In the genomic region with DNA sequence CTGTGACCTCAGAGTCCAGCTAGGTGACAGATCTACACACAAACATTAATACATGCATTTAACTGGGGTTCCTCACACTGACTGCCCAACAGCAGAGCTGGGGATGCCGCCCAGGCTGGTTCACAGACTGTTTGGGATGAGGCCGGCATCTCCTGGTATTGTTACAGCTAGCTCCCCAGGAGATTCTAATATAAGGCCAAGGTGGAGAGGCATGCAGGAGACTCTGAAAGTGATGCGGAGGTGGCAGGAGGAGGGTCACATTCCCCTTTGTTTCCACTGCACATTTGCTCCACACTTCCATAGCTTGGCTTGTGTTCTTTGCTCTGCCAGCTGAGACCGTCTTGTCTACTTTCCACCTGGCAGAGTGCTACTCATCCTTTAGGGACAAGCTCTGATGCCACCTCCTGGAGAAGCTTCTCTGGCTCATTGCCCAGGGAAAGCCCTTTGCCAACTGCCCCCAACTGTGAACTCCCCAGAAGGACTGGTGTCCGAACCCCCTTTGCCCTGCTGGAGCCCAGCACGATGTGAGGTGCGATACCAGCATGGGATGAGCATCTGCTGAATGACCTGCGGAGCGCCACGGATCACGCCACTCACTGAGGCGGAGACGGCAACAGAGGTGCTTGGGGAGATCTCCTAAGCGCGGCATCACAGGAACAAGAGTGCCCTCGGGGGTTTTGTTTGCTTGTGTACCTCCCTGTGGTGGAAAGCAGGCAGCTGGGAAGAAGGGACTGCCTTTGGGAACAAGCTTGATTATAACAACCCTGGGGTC, we compare ENCODE assay signal across 28 cellular contexts.
DNase-seq lines count a peak whose midpoint lies in the region; ATAC-seq, FAIRE-seq and TF ChIP-seq lines count a peak whose summit lies in the region.
"Had no signal": no experiment of that assay in that cellular context is flagged by ENCODE, and none has a peak within 500 bp of the region (broad histone marks: within the 10 kb centered on the region; RNA-seq: fewer than 3 reads in every experiment).

No MANE protein-coding gene starts in this region.

- H3K27ac ChIP-seq in kidney (ENCODE audit: low read depth in 2 of 2, low read length in 2 of 2), result no peak overlapping the region
- H3K27ac ChIP-seq: ascending aorta, colonic mucosa, epithelial cell of prostate, left lung, neutrophil, PC-9, spleen, thyroid gland, uterus had no signal

- no peaks in the 10 kb centered on the region for H3K9me3 Mint-ChIP-seq in activated CD8-positive, alpha-beta memory T cell treated with anti-CD3 and anti-CD28 coated beads, Interleukin-2, amount 10 ng/mL, durations not matched to agents 7 days and 5 days (ENCODE audit: low read depth)
- H3K9me3 Mint-ChIP-seq in activated CD8-positive, alpha-beta T cell treated with anti-CD3 and anti-CD28 coated beads for 36 hours, result no peaks in the 10 kb centered on the region
- no peaks in the 10 kb centered on the region for H3K9me3 Mint-ChIP-seq in osteocyte (ENCODE audit: unreplicated experiment)
- H3K9me3 Mint-ChIP-seq: activated CD4-positive, alpha-beta memory T cell treated with anti-CD3 and anti-CD28 coated beads for 36 hours; CD4-positive, alpha-beta T cell; IgD-negative memory B cell; T-helper 1 cell treated with Interleukin-12 subunit alpha and Interleukin-12 subunit beta and Interleukin-4 antibody, amounts not matched to agents 30 μg/mL and 1 μg/mL, for 36 hours had no signal

- ATAC-seq in activated CD8-positive, alpha-beta memory T cell treated with anti-CD3 and anti-CD28 coated beads, Interleukin-2, amount 10 ng/mL, durations not matched to agents 7 days and 5 days, result no peak
- ATAC-seq in activated CD8-positive, alpha-beta T cell treated with anti-CD3 and anti-CD28 coated beads for 36 hours, result no peak
- ATAC-seq in GM18498 (IDR thresholded peaks at IDR 0.05; ENCODE audit: unreplicated experiment), result no peak
- ATAC-seq: Right ventricle myocardium inferior had no signal

- no peak overlapping the region for H3K9ac ChIP-seq in kidney (ENCODE audit: low read length in 2 of 2)
- H3K9ac ChIP-seq: SK-N-SH had no signal

- FAIRE-seq in kidney (lab: Jason Lieb, UNC), result no peak

- no peak for TF ChIP-seq CTCF in activated CD8-positive, alpha-beta T cell treated with anti-CD3 and anti-CD28 coated beads for 36 hours (IDR thresholded peaks at IDR 0.05)
- no peak for TF ChIP-seq CTCF in osteocyte (IDR thresholded peaks at IDR 0.05)
- TF ChIP-seq CTCF in kidney (IDR thresholded peaks at IDR 0.05; ENCODE audit: borderline replicate concordance, extremely low read depth, insufficient read depth), result no peak

- H3K27me3 Mint-ChIP-seq in activated CD8-positive, alpha-beta memory T cell treated with anti-CD3 and anti-CD28 coated beads, Interleukin-2, amount 10 ng/mL, durations not matched to agents 7 days and 5 days, result no peaks in the 10 kb centered on the region
- H3K27me3 Mint-ChIP-seq in activated CD8-positive, alpha-beta T cell treated with anti-CD3 and anti-CD28 coated beads for 36 hours, result no peaks in the 10 kb centered on the region
- H3K27me3 Mint-ChIP-seq in osteocyte (ENCODE audit: unreplicated experiment), result no peaks in the 10 kb centered on the region
- H3K27me3 Mint-ChIP-seq: activated CD4-positive, alpha-beta memory T cell treated with anti-CD3 and anti-CD28 coated beads for 36 hours; CD4-positive, alpha-beta T cell; IgD-negative memory B cell had no signal

- CTCF ChIA-PET in activated CD8-positive, alpha-beta memory T cell treated with anti-CD3 and anti-CD28 coated beads, Interleukin-2, amount 10 ng/mL, durations not matched to agents 7 days and 5 days (lab: Charles Lee), result interaction anchor here (0.7 to 1.8 kb wide), 12 partner anchors 8 to 528 kb away, joined by 3 to 10 read pairs (median 3); no protein-coding TSS in a partner anchor
- CTCF ChIA-PET in activated CD8-positive, alpha-beta T cell treated with anti-CD3 and anti-CD28 coated beads for 36 hours (lab: Charles Lee), result interaction anchor here (0.7 to 2.3 kb wide), 19 partner anchors 9 to 477 kb away, joined by 3 to 8 read pairs (median 3); no protein-coding TSS in a partner anchor

- peaks cover 0 to 4% of the 10 kb centered on the region in 2 donors for H3K36me3 ChIP-seq in kidney (ENCODE audit: control insufficient read depth in 1 of 2, insufficient read depth in 2 of 2, low read length in 2 of 2)
- H3K36me3 ChIP-seq: colonic mucosa, uterus had no signal

- no peaks in the 10 kb centered on the region for H3K4me1 ChIP-seq in kidney (ENCODE audit: control insufficient read depth in 1 of 2, insufficient read depth in 1 of 2, low read depth in 1 of 2, low read length in 2 of 2)
- H3K4me1 ChIP-seq: colonic mucosa, thyroid gland, uterus had no signal

- no peaks in the 10 kb centered on the region for H3K9me3 ChIP-seq in kidney (ENCODE audit: control insufficient read depth in 1 of 2, low read length in 2 of 2)
- H3K9me3 ChIP-seq: ascending aorta, colonic mucosa, left lung, neutrophil, SK-N-SH, spleen, thyroid gland, uterus had no signal

- intact Hi-C loops in activated CD8-positive, alpha-beta T cell treated with anti-CD3 and anti-CD28 coated beads for 36 hours (cut with micrococcal nuclease), result loop anchor here (10.0 kb wide), 1 partner anchor 249 kb away; no protein-coding TSS in a partner anchor
- intact Hi-C loops in kidney (cut with DNase I), result loop anchor here (10.0 kb wide), 1 partner anchor 479 kb away; no protein-coding TSS in a partner anchor

- no peak overlapping the region for H3K4me3 Mint-ChIP-seq in activated CD8-positive, alpha-beta memory T cell treated with anti-CD3 and anti-CD28 coated beads, Interleukin-2, amount 10 ng/mL, durations not matched to agents 7 days and 5 days
- H3K4me3 Mint-ChIP-seq in activated CD8-positive, alpha-beta T cell treated with anti-CD3 and anti-CD28 coated beads for 36 hours, result no peak overlapping the region
- H3K4me3 Mint-ChIP-seq in osteocyte (ENCODE audit: unreplicated experiment), result no peak overlapping the region
- H3K4me3 Mint-ChIP-seq: activated CD4-positive, alpha-beta memory T cell treated with anti-CD3 and anti-CD28 coated beads for 36 hours; CD4-positive, alpha-beta T cell; IgD-negative memory B cell; T-helper 1 cell treated with Interleukin-12 subunit alpha and Interleukin-12 subunit beta and Interleukin-4 antibody, amounts not matched to agents 30 μg/mL and 1 μg/mL, for 36 hours had no signal

- H3K27ac Mint-ChIP-seq in activated CD8-positive, alpha-beta memory T cell treated with anti-CD3 and anti-CD28 coated beads, Interleukin-2, amount 10 ng/mL, durations not matched to agents 7 days and 5 days, result no peak overlapping the region
- H3K27ac Mint-ChIP-seq in activated CD8-positive, alpha-beta T cell treated with anti-CD3 and anti-CD28 coated beads for 36 hours, result peak overlapping the region; percentile 36
- H3K27ac Mint-ChIP-seq in osteocyte (ENCODE audit: unreplicated experiment), result no peak overlapping the region
- H3K27ac Mint-ChIP-seq: activated CD4-positive, alpha-beta memory T cell treated with anti-CD3 and anti-CD28 coated beads for 36 hours; IgD-negative memory B cell; T-helper 1 cell treated with Interleukin-12 subunit alpha and Interleukin-12 subunit beta and Interleukin-4 antibody, amounts not matched to agents 30 μg/mL and 1 μg/mL, for 36 hours had no signal

- H3K4me1 Mint-ChIP-seq in activated CD8-positive, alpha-beta memory T cell treated with anti-CD3 and anti-CD28 coated beads, Interleukin-2, amount 10 ng/mL, durations not matched to agents 7 days and 5 days, result peaks cover 14% of the 10 kb centered on the region
- H3K4me1 Mint-ChIP-seq in activated CD8-positive, alpha-beta T cell treated with anti-CD3 and anti-CD28 coated beads for 36 hours (ENCODE audit: low read depth), result peaks cover 23% of the 10 kb centered on the region
- no peaks in the 10 kb centered on the region for H3K4me1 Mint-ChIP-seq in osteocyte (ENCODE audit: unreplicated experiment)
- H3K4me1 Mint-ChIP-seq: IgD-negative memory B cell had no signal

- H3K4me3 ChIP-seq in kidney (ENCODE audit: low read length in 2 of 2), result no peak overlapping the region
- H3K4me3 ChIP-seq: ascending aorta, colonic mucosa, left lung, PC-9, spleen, thyroid gland, uterus had no signal

- H3K36me3 Mint-ChIP-seq in activated CD8-positive, alpha-beta memory T cell treated with anti-CD3 and anti-CD28 coated beads, Interleukin-2, amount 10 ng/mL, durations not matched to agents 7 days and 5 days, result peaks cover 14% of the 10 kb centered on the region
- peaks cover 23% of the 10 kb centered on the region for H3K36me3 Mint-ChIP-seq in activated CD8-positive, alpha-beta T cell treated with anti-CD3 and anti-CD28 coated beads for 36 hours (ENCODE audit: low read depth)
- no peaks in the 10 kb centered on the region for H3K36me3 Mint-ChIP-seq in osteocyte (ENCODE audit: unreplicated experiment)
- H3K36me3 Mint-ChIP-seq: activated CD4-positive, alpha-beta memory T cell treated with anti-CD3 and anti-CD28 coated beads for 36 hours; IgD-negative memory B cell had no signal

- POLR2A ChIA-PET in activated CD8-positive, alpha-beta T cell treated with anti-CD3 and anti-CD28 coated beads for 36 hours (lab: Charles Lee), result no interaction called here

- DNase-seq in activated CD8-positive, alpha-beta memory T cell treated with anti-CD3 and anti-CD28 coated beads, Interleukin-2, amount 10 ng/mL, durations not matched to agents 7 days and 5 days, result peak; percentile 40
- no peak for DNase-seq in activated CD8-positive, alpha-beta memory T cell treated with anti-CD3 and anti-CD28 coated beads, Interleukin-2, amount 50 U/mL, for 4 hours
- DNase-seq in ELF-1 (ENCODE audit: low read depth, low spot score), result peak; percentile 19
- DNase-seq in activated CD8-positive, alpha-beta T cell treated with anti-CD3 and anti-CD28 coated beads for 36 hours, result no peak
- peak; percentile 79 for DNase-seq in osteocyte (ENCODE audit: extremely low spot score, unreplicated experiment)
- no peak for DNase-seq in activated CD4-positive, alpha-beta T cell treated with anti-CD3 and anti-CD28 coated beads, Interleukin-2, amount 50 U/mL, for 1 hour
- DNase-seq in kidney, result no peak
- DNase-seq: activated CD4-positive, alpha-beta memory T cell treated with anti-CD3 and anti-CD28 coated beads for 36 hours; activated gamma-delta T cell treated with Interleukin-2 at 50 U/mL for 16 hours; CD4-positive, alpha-beta T cell; colonic mucosa; effector CD4-positive, alpha-beta T cell; NCI-H524 treated with DMSO at 0.1 percent for 48 hours; spleen; stimulated activated CD4-positive, alpha-beta T cell treated with anti-CD3 and anti-CD28 coated beads, Interleukin-2, amount 100 ng/mL, for 24 hours; stimulated activated CD8-positive, alpha-beta memory T cell treated with anti-CD3 and anti-CD28 coated beads, Interleukin-4, amount 100 ng/mL, for 48 hours; thyroid gland; uterus had no signal

Comparison
In these comparisons a context has a peak if more than half of its experiments do, and no peak if none do; other contexts are left out.
1. DNase-seq: peak in activated CD8-positive, alpha-beta memory T cell treated with anti-CD3 and anti-CD28 coated beads, Interleukin-2, amount 10 ng/mL, durations not matched to agents 7 days and 5 days (single experiment), ELF-1 (single experiment) and osteocyte (single experiment); none in activated CD8-positive, alpha-beta memory T cell treated with anti-CD3 and anti-CD28 coated beads, Interleukin-2, amount 50 U/mL, for 4 hours (single experiment), activated CD8-positive, alpha-beta T cell treated with anti-CD3 and anti-CD28 coated beads for 36 hours (single experiment), activated CD4-positive, alpha-beta T cell treated with anti-CD3 and anti-CD28 coated beads, Interleukin-2, amount 50 U/mL, for 1 hour (single experiment) and kidney (single experiment).